In the genomic region with DNA sequence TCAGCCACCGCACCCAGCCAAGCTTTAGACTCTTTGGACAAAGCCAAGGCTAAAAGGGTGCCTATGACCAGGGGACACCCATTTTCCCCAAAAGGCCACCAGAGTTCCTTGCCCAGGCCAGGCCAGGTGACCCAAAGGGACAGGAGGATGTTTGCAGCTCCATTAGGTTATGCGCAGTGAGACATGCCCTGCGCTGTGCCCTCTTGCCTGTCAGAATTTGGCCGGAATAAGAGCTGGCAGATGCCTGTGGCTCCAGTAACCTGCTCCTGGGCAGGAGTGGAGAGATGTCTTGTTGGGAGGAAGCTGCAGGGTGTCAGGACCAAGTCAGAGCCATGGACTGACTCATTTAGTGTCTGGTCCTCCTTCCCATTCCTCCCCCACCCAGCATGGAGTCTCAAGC, we compare ENCODE assay signal across 23 cellular contexts. TPM values are rescaled to one million over a fixed set of nuclear protein-coding genes. Genes with fewer than 3 reads are reported as not detected.
A peak's percentile ranks its signal among the peaks of the same experiment; 100 is the strongest.
DNase-seq lines count a peak whose midpoint lies in the region; ATAC-seq, FAIRE-seq and TF ChIP-seq lines count a peak whose summit lies in the region.
"Had no signal": no experiment of that assay in that cellular context is flagged by ENCODE, and none has a peak within 500 bp of the region (broad histone marks: within the 10 kb centered on the region; RNA-seq: fewer than 3 reads in every experiment).

No MANE protein-coding gene starts in this region.

- H3K4me1 Mint-ChIP-seq in natural killer cell treated with Interleukin-12 subunit alpha and Interleukin-12 subunit beta and Interleukin-15 and Interleukin-18, amount 100 ng/mL, for 72 hours (ENCODE audit: low read depth in 2 of 2): no peaks in the 10 kb centered on the region
- no peaks in the 10 kb centered on the region for H3K4me1 Mint-ChIP-seq in natural killer cell

- H3K27ac ChIP-seq in HepG2 (ENCODE audit: extremely low read length, insufficient read depth, low read length): peak overlapping the region; percentile 84
- H3K27ac ChIP-seq: BLaER1, KMS-11, RWPE1 had no signal

- intact Hi-C loops in natural killer cell (cut with micrococcal nuclease) (no loop called here), HepG2 (cut with micrococcal nuclease; ENCODE audit: unreplicated experiment) (no loop called here), posterior vena cava (cut with DNase I) (no loop called here)

- peak; percentile 46 for DNase-seq in natural killer cell treated with Interleukin-12 subunit alpha and Interleukin-12 subunit beta and Interleukin-15 and Interleukin-18, amount 100 ng/mL, for 72 hours (ENCODE audit: low spot score)
- DNase-seq in natural killer cell (no peak), HepG2 (ENCODE audit: low spot score) (no peak), posterior vena cava (ENCODE audit: low spot score) (peak; percentile 58), NCI-H226 (no peak), cortex of kidney (lab: John Stamatoyannopoulos, UW) (no peak)
- DNase-seq: 8988T; ACHN; CD4-positive, CD25-positive, alpha-beta regulatory T cell; DMS153; DND-41; GOT3; HCEC 1CT; MM.1S; NCI-H2029; NCI-H526 treated with DMSO at 0.1 percent for 48 hours; SHP77 treated with DMSO at 0.1 percent for 48 hours had no signal

- H3K79me2 ChIP-seq in HepG2 (ENCODE audit: insufficient read depth, low read length): no peaks in the 10 kb centered on the region

- H3K9me3 Mint-ChIP-seq in natural killer cell treated with Interleukin-12 subunit alpha and Interleukin-12 subunit beta and Interleukin-15 and Interleukin-18, amount 100 ng/mL, for 72 hours: no peaks in the 10 kb centered on the region
- H3K9me3 Mint-ChIP-seq in natural killer cell: no peaks in the 10 kb centered on the region
- H3K9me3 Mint-ChIP-seq: CD4-positive, CD25-positive, alpha-beta regulatory T cell had no signal

- no peaks in the 10 kb centered on the region for H4K20me1 ChIP-seq in HepG2 (ENCODE audit: insufficient read depth, low read length)
- H4K20me1 ChIP-seq: BLaER1 had no signal

- H3K4me1 ChIP-seq in HepG2 (ENCODE audit: insufficient read depth, low read length): peaks cover 91% of the 10 kb centered on the region
- H3K4me1 ChIP-seq: BLaER1 had no signal

- H2AFZ ChIP-seq in HepG2 (ENCODE audit: low read length): no peak overlapping the region

- H3K4me3 ChIP-seq in HepG2 (replicated peaks in 1 of 3; ENCODE audit: insufficient read depth in 1 of 3, low read depth in 2 of 3, low read length in 3 of 3): no peak overlapping the region
- H3K4me3 ChIP-seq: BLaER1 had no signal

- TF ChIP-seq POLR2A in HepG2 (IDR thresholded peaks at IDR 0.05; ENCODE audit: insufficient read depth in 1 of 2, low read depth in 2 of 2, low read length in 2 of 2): no peak

- no peaks in the 10 kb centered on the region for H3K27me3 Mint-ChIP-seq in natural killer cell treated with Interleukin-12 subunit alpha and Interleukin-12 subunit beta and Interleukin-15 and Interleukin-18, amount 100 ng/mL, for 72 hours
- no peaks in the 10 kb centered on the region for H3K27me3 Mint-ChIP-seq in natural killer cell (ENCODE audit: low read depth in 2 of 2)
- H3K27me3 Mint-ChIP-seq: CD4-positive, CD25-positive, alpha-beta regulatory T cell; IgD-negative memory B cell had no signal

- no peak overlapping the region for H3K27ac Mint-ChIP-seq in natural killer cell treated with Interleukin-12 subunit alpha and Interleukin-12 subunit beta and Interleukin-15 and Interleukin-18, amount 100 ng/mL, for 72 hours
- no peak overlapping the region for H3K27ac Mint-ChIP-seq in natural killer cell
- H3K27ac Mint-ChIP-seq: CD4-positive, CD25-positive, alpha-beta regulatory T cell had no signal

- POLR2A ChIA-PET in HepG2 (lab: Yijun Ruan, JAX): interaction anchor here (1.0 to 3.9 kb wide), 4 partner anchors 11 to 116 kb away, joined by 3 to 28 read pairs (median 10); partner anchors contain the start of genes HTD2 and RPP14

- no peaks in the 10 kb centered on the region for H3K27me3 ChIP-seq in HepG2 (ENCODE audit: control insufficient read depth in 1 of 2, insufficient read depth in 2 of 2, low read length in 2 of 2)
- H3K27me3 ChIP-seq: BLaER1 had no signal

- in situ Hi-C loops in HepG2 (cut with HindIII; ENCODE audit: extremely low pct_ligation_motif_present, low pct_unique_long_range_greater_than_20kb): no loop called here

- no peak for TF ChIP-seq CTCF in natural killer cell (IDR thresholded peaks at IDR 0.05)
- no peak for TF ChIP-seq CTCF in HepG2 (CRISPR knock-in tag; IDR thresholded peaks at IDR 0.05)

- H3K9me3 ChIP-seq in HepG2 (ENCODE audit: low read length): no peaks in the 10 kb centered on the region

- no peak overlapping the region for H3K9ac ChIP-seq in HepG2 (ENCODE audit: insufficient read depth, low read depth, low read length)
- H3K9ac ChIP-seq: BLaER1, KMS-11 had no signal

- 93% methylated on average over 2 of the region's 4 CpGs for WGBS in HepG2 (ENCODE audit: low lambda C conversion rate)

- no peak for TF ChIP-seq EP300 in HepG2 (IDR thresholded peaks at IDR 0.05; ENCODE audit: low read depth in 2 of 2, low read length in 2 of 2)
- TF ChIP-seq EP300 in HepG2 (CRISPR knock-in tag; IDR thresholded peaks at IDR 0.05; ENCODE audit: borderline replicate concordance): no peak

- BruUV-seq in HepG2 (replicated peaks; lab: Mats Ljungman, UMichigan): no TSS peak

- no peak for FAIRE-seq in HepG2 (lab: Jason Lieb, UNC)

- CTCF ChIA-PET in HepG2 (lab: Yijun Ruan, JAX; ENCODE audit: low intra/inter-chr PET ratio, low total read pairs): no interaction called here

- TF ChIP-seq RAD21 in HepG2 (CRISPR knock-in tag; IDR thresholded peaks at IDR 0.05): no peak

- no peaks in the 10 kb centered on the region for H3K36me3 Mint-ChIP-seq in natural killer cell treated with Interleukin-12 subunit alpha and Interleukin-12 subunit beta and Interleukin-15 and Interleukin-18, amount 100 ng/mL, for 72 hours
- no peaks in the 10 kb centered on the region for H3K36me3 Mint-ChIP-seq in natural killer cell
- H3K36me3 Mint-ChIP-seq: CD4-positive, CD25-positive, alpha-beta regulatory T cell; IgD-negative memory B cell had no signal

- H3K36me3 ChIP-seq in HepG2 (replicated peaks in 1 of 2; ENCODE audit: control insufficient read depth in 1 of 2, insufficient read depth in 2 of 2, low read length in 2 of 2): no peaks in the 10 kb centered on the region
- H3K36me3 ChIP-seq: BLaER1 had no signal

- H3K4me2 ChIP-seq in HepG2 (ENCODE audit: low read depth, low read length): no peak overlapping the region
- H3K4me2 ChIP-seq: BLaER1, KMS-11 had no signal

- no peak for ATAC-seq in natural killer cell treated with Interleukin-12 subunit alpha and Interleukin-12 subunit beta and Interleukin-15 and Interleukin-18, amount 100 ng/mL, for 72 hours
- ATAC-seq in natural killer cell (no peak), HepG2 (no peak), HG02623 (IDR thresholded peaks at IDR 0.05; ENCODE audit: unreplicated experiment) (no peak)

- no peak overlapping the region for H3K4me3 Mint-ChIP-seq in natural killer cell treated with Interleukin-12 subunit alpha and Interleukin-12 subunit beta and Interleukin-15 and Interleukin-18, amount 100 ng/mL, for 72 hours
- H3K4me3 Mint-ChIP-seq in natural killer cell: no peak overlapping the region
- H3K4me3 Mint-ChIP-seq: CD4-positive, CD25-positive, alpha-beta regulatory T cell; IgD-negative memory B cell had no signal

RNA-seq across cellular contexts. Expression of gene DNASE1L3, which starts 20.5 kb away (rescaled TPM):
- total RNA-seq in natural killer cell treated with Interleukin-12 subunit alpha and Interleukin-12 subunit beta and Interleukin-15 and Interleukin-18, amount 100 ng/mL, for 72 hours: not detected
- 1 to 10 TPM in 1 of 3 donors, not detected in 2; 1.3 TPM for total RNA-seq in natural killer cell
- total RNA-seq in HepG2 (2016; rRNA removed; fragmentation: Illumina TruSeq; extraction: Trizol): 0.55 and 0.86 TPM in 2 replicates
- total RNA-seq in HepG2 (2016; cell fraction: cytosol; rRNA removed; fragmentation: Illumina TruSeq; extraction: Trizol; ENCODE audit: low read depth): 0.30 TPM in 1 of 2 replicates, not detected in the other
- 0.61 and 0.73 TPM in 2 replicates for total RNA-seq in HepG2 (2016; cell fraction: insoluble cytoplasmic fraction; rRNA removed; fragmentation: Illumina TruSeq; extraction: Trizol)
- 0.53 and 1.1 TPM in 2 replicates for total RNA-seq in HepG2 (2016; cell fraction: membrane; rRNA removed; fragmentation: Illumina TruSeq; extraction: Trizol)
- total RNA-seq in HepG2 (2016; cell fraction: nucleus; rRNA removed; fragmentation: Illumina TruSeq; extraction: Trizol): 0.22 TPM in 1 of 2 replicates, not detected in the other
- polyA plus RNA-seq in HepG2 (2011; rRNA removed): 1.0 and 1.7 TPM in 2 replicates
- polyA plus RNA-seq in HepG2 (2011; cell fraction: cytosol; rRNA removed): 1.0 and 1.3 TPM in 2 replicates
- 0.43 and 0.51 TPM in 2 replicates for polyA plus RNA-seq in HepG2 (2011; cell fraction: nucleus; rRNA removed)
- polyA plus RNA-seq in HepG2 (2012): 0.33 and 2.5 TPM in 2 replicates
- polyA plus RNA-seq in HepG2 (2016; cell fraction: cytosol; fragmentation: Illumina TruSeq; extraction: Trizol; ENCODE audit: low read depth): 0.27 and 0.35 TPM in 2 replicates
- polyA plus RNA-seq in HepG2 (2016; cell fraction: insoluble cytoplasmic fraction; fragmentation: Illumina TruSeq; extraction: Trizol; ENCODE audit: low read depth): 0.44 and 0.59 TPM in 2 replicates
- polyA plus RNA-seq in HepG2 (2016; cell fraction: membrane; fragmentation: Illumina TruSeq; extraction: Trizol; ENCODE audit: low read depth): 0.34 and 0.37 TPM in 2 replicates
- 0.55 TPM in 1 of 2 replicates, not detected in the other for polyA plus RNA-seq in HepG2 (2016; cell fraction: nucleus; fragmentation: Illumina TruSeq; extraction: Trizol; ENCODE audit: insufficient read depth, low read depth)
- polyA minus RNA-seq in HepG2 (2011; rRNA and poly(A)+ RNA removed; ENCODE audit: low replicate concordance): 0.14 and 1.8 TPM in 2 replicates
- 0.88 TPM in 1 of 2 replicates, not detected in the other for polyA minus RNA-seq in HepG2 (2011; cell fraction: cytosol; rRNA and poly(A)+ RNA removed)
- polyA minus RNA-seq in HepG2 (2011; cell fraction: nucleus; rRNA and poly(A)+ RNA removed): 0.77 and 0.87 TPM in 2 replicates
- total RNA-seq in posterior vena cava: 1 to 10 TPM; 7.5 to 9.3 TPM
- total RNA-seq: CD4-positive, CD25-positive, alpha-beta regulatory T cell; NCI-H460 had no signal

RNA-seq across cellular contexts. Expression of gene ABHD6, which starts 47.3 kb away (rescaled TPM):
- 1 to 10 TPM; 2.5 to 3.3 TPM for total RNA-seq in natural killer cell treated with Interleukin-12 subunit alpha and Interleukin-12 subunit beta and Interleukin-15 and Interleukin-18, amount 100 ng/mL, for 72 hours
- 10 to 100 TPM in 1 of 3 donors, 1 to 10 TPM in 2; 5.0 to 10.6 (median 9.3) TPM for total RNA-seq in natural killer cell
- total RNA-seq in HepG2 (2016; rRNA removed; fragmentation: Illumina TruSeq; extraction: Trizol): 5.7 and 9.0 TPM in 2 replicates
- 4.3 and 4.9 TPM in 2 replicates for total RNA-seq in HepG2 (2016; cell fraction: cytosol; rRNA removed; fragmentation: Illumina TruSeq; extraction: Trizol; ENCODE audit: low read depth)
- 4.8 and 8.8 TPM in 2 replicates for total RNA-seq in HepG2 (2016; cell fraction: insoluble cytoplasmic fraction; rRNA removed; fragmentation: Illumina TruSeq; extraction: Trizol)
- total RNA-seq in HepG2 (2016; cell fraction: membrane; rRNA removed; fragmentation: Illumina TruSeq; extraction: Trizol): 7.3 and 7.9 TPM in 2 replicates
- total RNA-seq in HepG2 (2016; cell fraction: nucleus; rRNA removed; fragmentation: Illumina TruSeq; extraction: Trizol): 7.5 and 8.4 TPM in 2 replicates
- 16.5 and 17.2 TPM in 2 replicates for polyA plus RNA-seq in HepG2 (2011; rRNA removed)
- polyA plus RNA-seq in HepG2 (2011; cell fraction: cytosol; rRNA removed): 17.9 and 18.6 TPM in 2 replicates
- polyA plus RNA-seq in HepG2 (2011; cell fraction: nucleus; rRNA removed): 10.2 and 11.0 TPM in 2 replicates
- 7.6 and 9.4 TPM in 2 replicates for polyA plus RNA-seq in HepG2 (2012)
- polyA plus RNA-seq in HepG2 (2016; cell fraction: cytosol; fragmentation: Illumina TruSeq; extraction: Trizol; ENCODE audit: low read depth): 3.4 and 4.3 TPM in 2 replicates
- 4.7 and 5.8 TPM in 2 replicates for polyA plus RNA-seq in HepG2 (2016; cell fraction: insoluble cytoplasmic fraction; fragmentation: Illumina TruSeq; extraction: Trizol; ENCODE audit: low read depth)
- 4.9 and 6.1 TPM in 2 replicates for polyA plus RNA-seq in HepG2 (2016; cell fraction: membrane; fragmentation: Illumina TruSeq; extraction: Trizol; ENCODE audit: low read depth)
- 9.1 and 12.2 TPM in 2 replicates for polyA plus RNA-seq in HepG2 (2016; cell fraction: nucleus; fragmentation: Illumina TruSeq; extraction: Trizol; ENCODE audit: insufficient read depth, low read depth)
- 34.5 and 67.6 TPM in 2 replicates for polyA minus RNA-seq in HepG2 (2011; rRNA and poly(A)+ RNA removed; ENCODE audit: low replicate concordance)
- polyA minus RNA-seq in HepG2 (2011; cell fraction: cytosol; rRNA and poly(A)+ RNA removed): 10.7 and 12.8 TPM in 2 replicates
- polyA minus RNA-seq in HepG2 (2011; cell fraction: nucleus; rRNA and poly(A)+ RNA removed): 12.6 and 14.9 TPM in 2 replicates
- 1 to 10 TPM; 6.6 to 7.6 TPM for total RNA-seq in posterior vena cava

Comparison
In these comparisons a context has a peak if more than half of its experiments do, and no peak if none do; other contexts are left out.
1. DNase-seq: peak in natural killer cell treated with Interleukin-12 subunit alpha and Interleukin-12 subunit beta and Interleukin-15 and Interleukin-18, amount 100 ng/mL, for 72 hours (single experiment) and posterior vena cava (single experiment); none in natural killer cell (single experiment), HepG2 (single experiment), NCI-H226 (single experiment) and cortex of kidney (single experiment).